17 cellular contexts compared by ENCODE assay signal in genomic region chr18:58396966-58397365, GRCh38.
A peak's percentile ranks its signal among the peaks of the same experiment; 100 is the strongest.
DNase-seq lines count a peak whose midpoint lies in the region; ATAC-seq, FAIRE-seq and TF ChIP-seq lines count a peak whose summit lies in the region.
"Had no signal": no experiment of that assay in that cellular context is flagged by ENCODE, and none has a peak within 500 bp of the region (broad histone marks: within the 10 kb centered on the region; RNA-seq: fewer than 3 reads in every experiment).

No MANE protein-coding gene starts in this region.

- H3K79me2 ChIP-seq in HepG2 (ENCODE audit: insufficient read depth, low read length), result peaks cover 63% of the 10 kb centered on the region

- TF ChIP-seq EP300 in HepG2 (IDR thresholded peaks at IDR 0.05; ENCODE audit: low read depth in 2 of 2, low read length in 2 of 2) (no peak), HepG2 (CRISPR knock-in tag; IDR thresholded peaks at IDR 0.05; ENCODE audit: borderline replicate concordance) (no peak)

- no peaks in the 10 kb centered on the region for H3K9me3 ChIP-seq in HepG2 (ENCODE audit: low read length)
- no peaks in the 10 kb centered on the region for H3K9me3 ChIP-seq in right lobe of liver

- no peak overlapping the region for H2AFZ ChIP-seq in HepG2 (ENCODE audit: low read length)

- peaks cover 20 to 57% of the 10 kb centered on the region in 2 experiments for H3K36me3 ChIP-seq in HepG2 (replicated peaks in 1 of 2; ENCODE audit: control insufficient read depth in 1 of 2, insufficient read depth in 2 of 2, low read length in 2 of 2)
- H3K36me3 ChIP-seq in right lobe of liver, result peaks cover 0 to 2% (median 0%) of the 10 kb centered on the region in 4 donors

- peaks cover 7% of the 10 kb centered on the region for H3K4me1 Mint-ChIP-seq in activated T-helper 17 cell treated with anti-CD3 and anti-CD28 coated beads, Interleukin-2, amount 50 U/mL, for 72 hours

- H3K9ac ChIP-seq in HepG2 (ENCODE audit: insufficient read depth, low read depth, low read length), result peak overlapping the region; percentile 42; the same call in 1 of the 2 replicates

- no peak for DNase-seq in HepG2 (ENCODE audit: low spot score)
- no peak for DNase-seq in right lobe of liver
- peak; percentile 28 for DNase-seq in fibroblast of pulmonary artery (ENCODE audit: low read depth)
- DNase-seq in stimulated activated CD4-positive, alpha-beta T cell treated with anti-CD3 and anti-CD28 coated beads, Interleukin-2, amount 100 ng/mL, for 24 hours, result no peak
- no peak for DNase-seq in erythroblast (lab: John Stamatoyannopoulos, UW)
- no peak for DNase-seq in iPS-NIHi7 (ENCODE audit: extremely low spot score)
- DNase-seq: AML-193; C1 segment of cervical spinal cord; Calu3; CD4-positive, alpha-beta T cell; EL; GOT3 had no signal

- no peak overlapping the region for H3K27ac Mint-ChIP-seq in activated T-helper 17 cell treated with anti-CD3 and anti-CD28 coated beads, Interleukin-2, amount 50 U/mL, for 72 hours
- H3K27ac Mint-ChIP-seq: CD4-positive, alpha-beta T cell had no signal

- H3K36me3 Mint-ChIP-seq in activated T-helper 17 cell treated with anti-CD3 and anti-CD28 coated beads, Interleukin-2, amount 50 U/mL, for 72 hours (ENCODE audit: low read depth), result no peaks in the 10 kb centered on the region

- H3K27me3 Mint-ChIP-seq in activated T-helper 17 cell treated with anti-CD3 and anti-CD28 coated beads, Interleukin-2, amount 50 U/mL, for 72 hours, result no peaks in the 10 kb centered on the region
- H3K27me3 Mint-ChIP-seq: CD4-positive, alpha-beta T cell had no signal

- H3K27me3 ChIP-seq in HepG2 (ENCODE audit: control insufficient read depth in 1 of 2, insufficient read depth in 2 of 2, low read length in 2 of 2) (no peaks in the 10 kb centered on the region), right lobe of liver (no peaks in the 10 kb centered on the region)

- peaks cover 100% of the 10 kb centered on the region for H3K4me1 ChIP-seq in HepG2 (ENCODE audit: insufficient read depth, low read length)
- H3K4me1 ChIP-seq in right lobe of liver, result peaks cover 0 to 32% (median 9%) of the 10 kb centered on the region in 4 donors

- peak overlapping the region; percentile 98 for H3K27ac ChIP-seq in HepG2 (ENCODE audit: extremely low read length, insufficient read depth, low read length)
- H3K27ac ChIP-seq in right lobe of liver, result no peak overlapping the region
- H3K27ac ChIP-seq: 22Rv1 had no signal

- 83% methylated on average over 3 of the region's 3 CpGs for WGBS in HepG2 (ENCODE audit: low lambda C conversion rate)
- WGBS in right lobe of liver (ENCODE audit: insufficient coverage, low coverage, low lambda C conversion rate, missing lambda C conversion rate), result 83% methylated on average over 3 of the region's 3 CpGs

- TF ChIP-seq POLR2A in HepG2 (IDR thresholded peaks at IDR 0.05; ENCODE audit: insufficient read depth in 1 of 2, low read depth in 2 of 2, low read length in 2 of 2), result no peak
- no peak for TF ChIP-seq POLR2A in right lobe of liver (IDR thresholded peaks at IDR 0.05)
- no peak for TF ChIP-seq POLR2A in erythroblast (IDR thresholded peaks at IDR 0.05; ENCODE audit: low read length)

- CTCF ChIA-PET in HepG2 (lab: Yijun Ruan, JAX; ENCODE audit: low intra/inter-chr PET ratio, low total read pairs), result no interaction called here

- H3K4me3 ChIP-seq in HepG2 (replicated peaks in 1 of 3; ENCODE audit: insufficient read depth in 1 of 3, low read depth in 2 of 3, low read length in 3 of 3) (no peak overlapping the region; a peak in 1 of 6 replicates), right lobe of liver (no peak overlapping the region), fibroblast of pulmonary artery (replicated peaks; ENCODE audit: low read depth, low read length) (no peak overlapping the region)

- peaks cover 3% of the 10 kb centered on the region; the same call in 1 of the 2 replicates for H4K20me1 ChIP-seq in HepG2 (ENCODE audit: insufficient read depth, low read length)

- no peak for FAIRE-seq in HepG2 (lab: Jason Lieb, UNC)
- FAIRE-seq: G401.6 had no signal

- no peaks in the 10 kb centered on the region for H3K9me3 Mint-ChIP-seq in activated T-helper 17 cell treated with anti-CD3 and anti-CD28 coated beads, Interleukin-2, amount 50 U/mL, for 72 hours
- H3K9me3 Mint-ChIP-seq: CD4-positive, alpha-beta T cell; H9 had no signal

- intact Hi-C loops in HepG2 (cut with micrococcal nuclease; ENCODE audit: unreplicated experiment), result no loop called here
- intact Hi-C loops in right lobe of liver (cut with DNase I), result no loop called here

- BruUV-seq in HepG2 (replicated peaks; lab: Mats Ljungman, UMichigan), result no TSS peak

- peak overlapping the region; percentile 36; the same call in 1 of the 2 replicates for H3K4me2 ChIP-seq in HepG2 (ENCODE audit: low read depth, low read length)

- no peak for ATAC-seq in HepG2
- ATAC-seq in right lobe of liver, result no peak
- ATAC-seq in activated T-helper 17 cell treated with anti-CD3 and anti-CD28 coated beads, Interleukin-2, amount 50 U/mL, for 72 hours (replicated peaks), result no peak
- no peak for ATAC-seq in GM21390 (IDR thresholded peaks at IDR 0.05; ENCODE audit: unreplicated experiment)

- in situ Hi-C loops in HepG2 (cut with HindIII; ENCODE audit: extremely low pct_ligation_motif_present, low pct_unique_long_range_greater_than_20kb), result loop anchor here (5.0 to 25.0 kb wide), 3 partner anchors 350 to 665 kb away; no protein-coding TSS in a partner anchor

- TF ChIP-seq CTCF in HepG2 (CRISPR knock-in tag; IDR thresholded peaks at IDR 0.05) (no peak), right lobe of liver (IDR thresholded peaks at IDR 0.05) (no peak), fibroblast of pulmonary artery (IDR thresholded peaks at IDR 0.05; ENCODE audit: low read length, missing control alignments) (no peak)

- peak overlapping the region; percentile 38 for H3K4me3 Mint-ChIP-seq in activated T-helper 17 cell treated with anti-CD3 and anti-CD28 coated beads, Interleukin-2, amount 50 U/mL, for 72 hours
- H3K4me3 Mint-ChIP-seq: CD4-positive, alpha-beta T cell; H9 had no signal

- TF ChIP-seq RAD21 in HepG2 (CRISPR knock-in tag; IDR thresholded peaks at IDR 0.05), result no peak

- POLR2A ChIA-PET in HepG2 (lab: Yijun Ruan, JAX), result no interaction called here

TF ChIP-seq in HepG2, 621 proteins besides CTCF, POLR2A, EP300 and RAD21:
- no peak for TF ChIP-seq RFX5 (IDR thresholded peaks at IDR 0.05; ENCODE audit: low read depth, low read length)
- TF ChIP-seq GMEB2 (CRISPR knock-in tag; IDR thresholded peaks at IDR 0.05; ENCODE audit: low read depth), result no peak
- 0 out of 4 replicates have a peak, but pooled peaks of 1 of the 2 experiments have one; percentile 10 for TF ChIP-seq KLF16 (CRISPR knock-in tag; IDR thresholded peaks at IDR 0.05)
- TF ChIP-seq ZNF343 (CRISPR knock-in tag; IDR thresholded peaks at IDR 0.05), result no peak
- TF ChIP-seq ZNF761 (CRISPR knock-in tag; conservative IDR thresholded peaks at IDR 0.05), result no peak
